Comparison of ENCODE assay signal across 10 cellular contexts in genomic region chr11:121538054-121538453, GRCh38.
A peak's percentile ranks its signal among the peaks of the same experiment; 100 is the strongest.
DNase-seq lines count a peak whose midpoint lies in the region; ATAC-seq, FAIRE-seq and TF ChIP-seq lines count a peak whose summit lies in the region.
"Had no signal": no experiment of that assay in that cellular context is flagged by ENCODE, and none has a peak within 500 bp of the region (broad histone marks: within the 10 kb centered on the region; RNA-seq: fewer than 3 reads in every experiment).

No MANE protein-coding gene starts in this region.

- POLR2A ChIA-PET in activated CD8-positive, alpha-beta T cell treated with anti-CD3 and anti-CD28 coated beads for 36 hours (lab: Charles Lee) = interaction anchor here (1.1 kb wide), 1 partner anchor 81 kb away, joined by 3 read pairs; no protein-coding TSS in a partner anchor

- no peak overlapping the region for H3K4me3 ChIP-seq in left lung
- H3K4me3 ChIP-seq: PC-9 had no signal

- no peaks in the 10 kb centered on the region for H3K27me3 ChIP-seq in left lung

- H3K4me1 Mint-ChIP-seq in activated CD8-positive, alpha-beta T cell treated with anti-CD3 and anti-CD28 coated beads for 36 hours (ENCODE audit: low read depth) = peaks cover 64% of the 10 kb centered on the region

- H3K36me3 ChIP-seq in left lung = peaks cover 0 to 48% of the 10 kb centered on the region in 2 donors

- TF ChIP-seq CTCF in activated CD8-positive, alpha-beta T cell treated with anti-CD3 and anti-CD28 coated beads for 36 hours (IDR thresholded peaks at IDR 0.05) = no peak
- TF ChIP-seq CTCF in left lung (IDR thresholded peaks at IDR 0.05) = no peak

- peak; percentile 46 for ATAC-seq in GM19324 (IDR thresholded peaks at IDR 0.05; ENCODE audit: low FRiP score, unreplicated experiment)
- peak; percentile 77 for ATAC-seq in HG02981 (IDR thresholded peaks at IDR 0.05; ENCODE audit: unreplicated experiment)
- peak; percentile 53 for ATAC-seq in activated CD8-positive, alpha-beta T cell treated with anti-CD3 and anti-CD28 coated beads for 36 hours
- ATAC-seq in left lung = no peak
- no peak for ATAC-seq in HG03280 (IDR thresholded peaks at IDR 0.05; ENCODE audit: unreplicated experiment)

- H3K4me1 ChIP-seq in left lung = no peaks in the 10 kb centered on the region

- intact Hi-C loops in activated CD8-positive, alpha-beta T cell treated with anti-CD3 and anti-CD28 coated beads for 36 hours (cut with micrococcal nuclease) = loop anchor here (5.0 to 10.0 kb wide), 2 partner anchors 41 to 73 kb away; no protein-coding TSS in a partner anchor
- intact Hi-C loops in left lung (cut with DNase I) = no loop called here

- no peaks in the 10 kb centered on the region for H3K9me3 Mint-ChIP-seq in activated CD8-positive, alpha-beta T cell treated with anti-CD3 and anti-CD28 coated beads for 36 hours

- FAIRE-seq in GM12891 (lab: Jason Lieb, UNC) = peak; percentile 82

- no peak for TF ChIP-seq POLR2A in GM12891 (IDR thresholded peaks at IDR 0.05; ENCODE audit: low read depth, low read length)

- DNase-seq in GM12891 (ENCODE audit: insufficient read length, low spot score) (no peak), occipital lobe (lab: John Stamatoyannopoulos, UW) (no peak), left lung (no peak)
- no peak for DNase-seq in activated CD8-positive, alpha-beta T cell treated with anti-CD3 and anti-CD28 coated beads for 36 hours
- DNase-seq in effector CD4-positive, alpha-beta T cell = no peak
- DNase-seq: anterior cingulate cortex, PC-9 had no signal

- peak overlapping the region; percentile 46 for H3K27ac Mint-ChIP-seq in activated CD8-positive, alpha-beta T cell treated with anti-CD3 and anti-CD28 coated beads for 36 hours

- CTCF ChIA-PET in activated CD8-positive, alpha-beta T cell treated with anti-CD3 and anti-CD28 coated beads for 36 hours (lab: Charles Lee) = no interaction called here

- peaks cover 38% of the 10 kb centered on the region for H3K36me3 Mint-ChIP-seq in activated CD8-positive, alpha-beta T cell treated with anti-CD3 and anti-CD28 coated beads for 36 hours (ENCODE audit: low read depth)

- no peak overlapping the region for H3K27ac ChIP-seq in left lung
- H3K27ac ChIP-seq: PC-9 had no signal

- H3K9me3 ChIP-seq in left lung = no peaks in the 10 kb centered on the region

- H3K27me3 Mint-ChIP-seq in activated CD8-positive, alpha-beta T cell treated with anti-CD3 and anti-CD28 coated beads for 36 hours = no peaks in the 10 kb centered on the region

- H3K4me3 Mint-ChIP-seq in activated CD8-positive, alpha-beta T cell treated with anti-CD3 and anti-CD28 coated beads for 36 hours = no peak overlapping the region

TF ChIP-seq in GM12891, 5 proteins besides CTCF, POLR2A, EP300 and RAD21:
- TF ChIP-seq POU2F2 (IDR thresholded peaks at IDR 0.05; ENCODE audit: low read depth, low read length) (peak; percentile 89), POLR2AphosphoS5 (IDR thresholded peaks at IDR 0.05; ENCODE audit: low read depth, low read length) (no peak)

Comparison
In these comparisons a context has a peak if more than half of its experiments do, and no peak if none do; other contexts are left out.
1. ATAC-seq: peak in GM19324 (single experiment), HG02981 (single experiment) and activated CD8-positive, alpha-beta T cell treated with anti-CD3 and anti-CD28 coated beads for 36 hours (single experiment); none in left lung (single experiment) and HG03280 (single experiment).